ENCODE assay signal across 34 cellular contexts in the genomic region with DNA sequence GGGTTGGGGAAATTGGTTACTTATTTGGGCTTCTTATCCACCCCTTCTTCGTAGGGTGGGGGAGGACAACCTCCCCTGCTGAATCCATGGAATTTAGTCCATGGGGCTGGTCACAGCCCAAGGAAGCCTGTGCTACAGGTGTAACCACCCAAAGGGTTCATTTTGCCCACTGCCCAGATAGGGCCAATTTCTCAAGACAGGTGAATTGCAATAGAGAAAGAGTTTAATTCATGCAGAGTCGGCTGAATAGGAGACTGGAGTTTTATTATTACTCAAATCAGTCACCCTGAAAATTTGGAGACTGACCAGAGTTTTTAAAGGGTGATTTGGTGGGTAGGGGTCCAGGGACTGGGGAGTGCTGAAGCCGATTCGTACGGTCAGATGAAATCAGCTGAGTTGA.
"Had no signal": no experiment of that assay in that cellular context is flagged by ENCODE, and none has a peak within 500 bp of the region (broad histone marks: within the 10 kb centered on the region; RNA-seq: fewer than 3 reads in every experiment).

No MANE protein-coding gene starts in this region.

- H3K36me3 ChIP-seq: MG63 had no signal

- H3K27me3 ChIP-seq: MG63 had no signal

- DNase-seq: MG63, MM.1S, MV-4-11, NCI-H1048, NCI-H1092, NCI-H1092 treated with DMSO at 0.1 percent for 48 hours, NCI-H1105, NCI-H1105 treated with DMSO at 0.1 percent for 48 hours, NCI-H1417, NCI-H1417 treated with DMSO at 0.1 percent for 48 hours, NCI-H1436, NCI-H1436 treated with DMSO at 0.1 percent for 48 hours, NCI-H146, NCI-H1694, NCI-H1694 treated with DMSO at 0.1 percent for 48 hours, NCI-H187, NCI-H187 treated with DMSO at 0.1 percent for 48 hours, NCI-H1930, NCI-H2029, NCI-H2029 treated with DMSO at 0.1 percent for 48 hours, NCI-H2081, NCI-H2081 treated with DMSO at 0.1 percent for 48 hours, NCI-H2107, NCI-H2171, NCI-H2171 treated with DMSO at 0.1 percent for 48 hours, NCI-H2227 treated with DMSO at 0.1 percent for 48 hours, NCI-H226, NCI-H345, NCI-H446, NCI-H446 treated with DMSO at 0.1 percent for 48 hours, NCI-H510A, NCI-H524, NCI-H524 treated with DMSO at 0.1 percent for 48 hours, NCI-H526 had no signal

- H3K4me3 ChIP-seq: MG63 had no signal
